In the genomic region with DNA sequence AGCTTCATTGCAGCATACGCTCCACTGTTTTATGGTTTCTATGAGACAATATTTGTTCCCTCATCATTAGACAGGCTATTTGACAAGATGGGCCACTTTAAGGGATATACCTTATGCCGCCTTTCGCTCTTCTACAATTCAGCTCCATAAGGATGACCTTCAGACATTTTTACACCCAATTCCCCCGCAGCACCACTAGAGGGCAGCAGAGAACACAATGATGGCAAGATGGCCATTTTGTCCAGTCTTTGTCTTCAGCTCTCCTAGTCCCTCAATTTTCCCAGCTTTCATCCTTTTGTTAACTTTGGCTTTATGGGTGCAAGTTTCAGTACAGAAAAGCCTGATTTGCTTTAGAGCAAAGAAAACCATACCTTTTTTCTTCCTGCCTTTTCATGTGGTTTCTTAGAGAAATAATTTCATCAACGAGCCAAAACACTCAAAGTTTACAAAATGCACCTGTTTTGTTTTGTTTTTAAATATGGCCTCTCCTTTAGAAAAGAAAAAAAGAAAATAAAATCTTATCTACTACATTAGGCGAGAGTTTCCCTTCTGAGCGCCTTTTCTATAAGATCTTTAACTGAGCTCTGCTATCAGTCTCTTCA, we compare ENCODE assay signal across 9 cellular contexts.
DNase-seq lines count a peak whose midpoint lies in the region; ATAC-seq, FAIRE-seq and TF ChIP-seq lines count a peak whose summit lies in the region.
"Had no signal": no experiment of that assay in that cellular context is flagged by ENCODE, and none has a peak within 500 bp of the region (broad histone marks: within the 10 kb centered on the region; RNA-seq: fewer than 3 reads in every experiment).

No MANE protein-coding gene starts in this region.

- peak; percentile 95 for TF ChIP-seq CTCF in LNCaP clone FGC (IDR thresholded peaks at IDR 0.05; ENCODE audit: control insufficient read depth, extremely low read depth, insufficient read depth)

- no peak overlapping the region for H3K4me3 ChIP-seq in LNCaP clone FGC (ENCODE audit: low read depth, low read length)
- H3K4me3 ChIP-seq: skin epidermis had no signal

- peak; percentile 29 for DNase-seq in activated gamma-delta T cell treated with Interleukin-2 at 50 U/mL for 16 hours
- DNase-seq in activated gamma-delta T cell (lab: John Stamatoyannopoulos, UW) = no peak
- peak; percentile 37 for DNase-seq in LNCaP clone FGC (ENCODE audit: low read depth)
- DNase-seq in RCC 7860 (ENCODE audit: low spot score) = peak; percentile 29
- peak; percentile 8 for DNase-seq in activated gamma-delta T cell treated with anti-CD3 and anti-CD28 coated beads, Interleukin-2, amount 50 U/mL, for 16 hours (ENCODE audit: low read depth)
- peak; percentile 69 for DNase-seq in globus pallidus (ENCODE audit: low spot score)
- DNase-seq in pons (ENCODE audit: low spot score) = peak; percentile 85

- FAIRE-seq in RCC 7860 (lab: Jason Lieb, UNC) = no peak

- ATAC-seq in HG03097 (IDR thresholded peaks at IDR 0.05; ENCODE audit: low FRiP score, unreplicated experiment) = no peak
